In genomic region chr18:5317186-5317585, GRCh38 we compare ENCODE assay signal across 11 cellular contexts.
"Had no signal": no experiment of that assay in that cellular context is flagged by ENCODE, and none has a peak within 500 bp of the region (broad histone marks: within the 10 kb centered on the region; RNA-seq: fewer than 3 reads in every experiment).

No MANE protein-coding gene starts in this region.

- H3K4me1 ChIP-seq: foreskin keratinocyte had no signal

- DNase-seq: activated CD4-positive, alpha-beta T cell treated with anti-CD3 and anti-CD28 coated beads for 48 hours; activated naive CD4-positive, alpha-beta T cell treated with anti-CD3 and anti-CD28 coated beads for 36 hours; central memory CD4-positive, alpha-beta T cell; effector memory CD8-positive, alpha-beta T cell; foreskin keratinocyte; head of caudate nucleus; natural killer cell; stimulated activated CD4-positive, alpha-beta T cell treated with anti-CD3 and anti-CD28 coated beads, Interleukin-12 subunit alpha, Interleukin-12 subunit beta, amount 100 ng/mL, for 4 hours; stimulated activated naive CD4-positive, alpha-beta T cell treated with Interleukin-2 at 50 U/mL for 16 hours; T-helper 1 cell had no signal

- H3K27me3 ChIP-seq: foreskin keratinocyte had no signal

- ATAC-seq: effector memory CD8-positive, alpha-beta T cell; foreskin keratinocyte; natural killer cell; sciatic nerve had no signal
